21 cellular contexts compared by ENCODE assay signal in genomic region chr7:121397832-121398231, GRCh38. TPM values are rescaled to one million over a fixed set of nuclear protein-coding genes. Genes with fewer than 3 reads are reported as not detected.
A peak's percentile ranks its signal among the peaks of the same experiment; 100 is the strongest.
DNase-seq lines count a peak whose midpoint lies in the region; ATAC-seq, FAIRE-seq and TF ChIP-seq lines count a peak whose summit lies in the region.
"Had no signal": no experiment of that assay in that cellular context is flagged by ENCODE, and none has a peak within 500 bp of the region (broad histone marks: within the 10 kb centered on the region; RNA-seq: fewer than 3 reads in every experiment).

No MANE protein-coding gene starts in this region.

- intact Hi-C loops in K562 (cut with micrococcal nuclease), result loop anchor here (5.0 to 10.0 kb wide), 2 partner anchors 413 to 446 kb away; partner anchors contain the start of genes CPED1 and ING3
- intact Hi-C loops in transverse colon (cut with DNase I; ENCODE audit: low total_unique reads), result no loop called here

- TF ChIP-seq RAD21 in K562 (CRISPR knock-in tag; conservative IDR thresholded peaks at IDR 0.05 in 1 of 2, IDR thresholded peaks at IDR 0.05 in 1 of 2), result no peak

- POLR2A ChIA-PET in K562 (lab: Yijun Ruan, JAX), result interaction anchor here (0.7 to 1.3 kb wide), 3 partner anchors 10 to 1891 kb away, joined by 3 read pairs; no protein-coding TSS in a partner anchor

- H3K9me1 ChIP-seq in K562 (ENCODE audit: control insufficient read depth, insufficient read depth, low read length), result no peaks in the 10 kb centered on the region

- no peak for TF ChIP-seq EP300 in K562 (IDR thresholded peaks at IDR 0.05; ENCODE audit: low read length)
- TF ChIP-seq EP300 in transverse colon (IDR thresholded peaks at IDR 0.05; ENCODE audit: low read depth), result no peak

- TF ChIP-seq CTCF in LNCaP clone FGC (IDR thresholded peaks at IDR 0.05; ENCODE audit: control insufficient read depth, extremely low read depth, insufficient read depth), result no peak
- TF ChIP-seq CTCF in K562 (IDR thresholded peaks at IDR 0.05 in 2 of 3, conservative IDR thresholded peaks at IDR 0.05 in 1 of 3; ENCODE audit: insufficient read depth in 2 of 3, low read depth in 1 of 3, low read length in 3 of 3), result no peak
- no peak for TF ChIP-seq CTCF in transverse colon (IDR thresholded peaks at IDR 0.05)

- CTCF ChIA-PET in K562 (lab: Yijun Ruan, JAX; ENCODE audit: low intra/inter-chr PET ratio), result no interaction called here

- H4K20me1 ChIP-seq in K562 (replicated peaks; ENCODE audit: control insufficient read depth, insufficient read depth, low read length), result no peaks in the 10 kb centered on the region

- H3K4me3 ChIP-seq in LNCaP clone FGC (ENCODE audit: low read depth, low read length), result no peak overlapping the region
- H3K4me3 ChIP-seq in K562, result no peak overlapping the region
- no peak overlapping the region for H3K4me3 ChIP-seq in transverse colon
- H3K4me3 ChIP-seq in H7 (ENCODE audit: insufficient read depth, low read depth, low read length), result no peak overlapping the region
- H3K4me3 ChIP-seq: ascending aorta, lower lobe of right lung, upper lobe of left lung had no signal

- H3K4me2 ChIP-seq in K562 (ENCODE audit: insufficient read depth, low read length), result no peak overlapping the region

- FAIRE-seq in K562 (lab: Jason Lieb, UNC), result no peak

- H3K79me2 ChIP-seq in K562 (ENCODE audit: control insufficient read depth, insufficient read depth, low read length), result peaks cover 30% of the 10 kb centered on the region

- H3K36me3 ChIP-seq in K562 (ENCODE audit: control insufficient read depth, insufficient read depth, low read length) (peaks cover 3% of the 10 kb centered on the region; the same call in 1 of the 3 replicates), transverse colon (peaks cover 0 to 8% (median 0%) of the 10 kb centered on the region in 4 donors), H7 (replicated peaks; ENCODE audit: control insufficient read depth, insufficient read depth, low read length) (no peaks in the 10 kb centered on the region; the same call in 1 of the 2 replicates)
- H3K36me3 ChIP-seq: ascending aorta, lower lobe of right lung, upper lobe of left lung had no signal

- DNase-seq in LNCaP clone FGC (ENCODE audit: low read depth) (peak; percentile 7), K562 (ENCODE audit: extremely low read depth in 1 of 4, low spot score in 3 of 4) (no peak), left kidney (ENCODE audit: low read depth, low spot score) (peak; percentile 29), transverse colon (no peak), H7 (no peak), superior temporal gyrus (ENCODE audit: extremely low spot score) (no peak)
- no peak for DNase-seq in effector CD4-positive, alpha-beta T cell
- DNase-seq: activated CD4-positive, alpha-beta T cell treated with anti-CD3 and anti-CD28 coated beads for 1 hour; activated CD8-positive, alpha-beta memory T cell treated with anti-CD3 and anti-CD28 coated beads for 24 hours; activated naive CD4-positive, alpha-beta T cell treated with anti-CD3 and anti-CD28 coated beads, Interleukin-2, amount 50 U/mL, for 16 hours; activated T-cell treated with anti-CD3 and anti-CD28 coated beads, Interleukin-2, amount 50 U/mL, for 72 hours; cerebellar nuclear complex; effector memory CD8-positive, alpha-beta T cell; H9; lower lobe of right lung; NCI-H1092 treated with DMSO at 0.1 percent for 48 hours; NCI-H446 treated with DMSO at 0.1 percent for 48 hours; stimulated activated CD4-positive, alpha-beta T cell treated with anti-CD3 and anti-CD28 coated beads, Interleukin-1b, Interleukin-23, amount 100 ng/mL, for 48 hours; stimulated activated naive CD8-positive, alpha-beta T cell treated with anti-CD3 and anti-CD28 coated beads, Interleukin-15, Interleukin-2, amounts not matched to agents 100 U/mL and 50 U/mL, for 24 hours; upper lobe of left lung had no signal

- H3K27me3 ChIP-seq in K562 (ENCODE audit: control insufficient read depth in 2 of 2, insufficient read depth in 2 of 2, low read length in 2 of 2), result no peaks in the 10 kb centered on the region
- no peaks in the 10 kb centered on the region for H3K27me3 ChIP-seq in transverse colon
- H3K27me3 ChIP-seq in H7 (ENCODE audit: control insufficient read depth, insufficient read depth, low read length), result no peaks in the 10 kb centered on the region
- H3K27me3 ChIP-seq: ascending aorta, upper lobe of left lung had no signal

- H3K9me3 ChIP-seq in K562 (replicated peaks; ENCODE audit: control insufficient read depth, insufficient read depth, low read depth, low read length) (no peaks in the 10 kb centered on the region), transverse colon (no peaks in the 10 kb centered on the region)
- H3K9me3 ChIP-seq: ascending aorta, lower lobe of right lung, upper lobe of left lung had no signal

- TF ChIP-seq POLR2A in K562 (conservative IDR thresholded peaks at IDR 0.05), result no peak
- no peak for TF ChIP-seq POLR2A in transverse colon (IDR thresholded peaks at IDR 0.05)

- BruUV-seq in K562 (replicated peaks; lab: Mats Ljungman, UMichigan), result no TSS peak

- no peak overlapping the region for H3K27ac ChIP-seq in K562 (ENCODE audit: extremely low read depth, low read depth, low read length)
- H3K27ac ChIP-seq in transverse colon, result peak overlapping the region in 3 of 4 donors; percentile 89 to 96 (median 94)
- H3K27ac ChIP-seq: ascending aorta, lower lobe of right lung had no signal

- peak overlapping the region; percentile 6; the same call in 1 of the 2 replicates for H2AFZ ChIP-seq in K562 (ENCODE audit: low read depth, low read length)

- in situ Hi-C loops in K562 (cut with MboI) (no loop called here), transverse colon (cut with MboI; ENCODE audit: low pct_ligation_motif_present in 1 of 4, low pct_unique_long_range_greater_than_20kb in 1 of 4, low sequenced_read_pairs in 3 of 4) (no loop called here)

- 60% methylated on average over 2 of the region's 2 CpGs for WGBS in K562 (ENCODE audit: insufficient coverage, low coverage, missing lambda C conversion rate)
- 47 to 57% methylated on average over 2 of the region's 2 CpGs for WGBS in transverse colon (ENCODE audit: low coverage in 1 of 2), 2 donors

- H3K4me1 ChIP-seq in K562 (replicated peaks in 1 of 2; ENCODE audit: control insufficient read depth in 2 of 2, insufficient read depth in 2 of 2, low read length in 2 of 2), result peaks cover 5 to 10% of the 10 kb centered on the region in 2 experiments; a peak in 3 of 5 replicates
- peaks cover 0 to 39% (median 20%) of the 10 kb centered on the region in 4 donors for H3K4me1 ChIP-seq in transverse colon
- H3K4me1 ChIP-seq: ascending aorta had no signal

- ATAC-seq in K562, result no peak
- ATAC-seq: activated T-cell treated with anti-CD3 and anti-CD28 coated beads, Interleukin-2, amount 50 U/mL, for 72 hours; effector memory CD8-positive, alpha-beta T cell; lower lobe of right lung; stimulated activated naive CD8-positive, alpha-beta T cell treated with anti-CD3 and anti-CD28 coated beads, Interleukin-15, Interleukin-2, amounts not matched to agents 100 U/mL and 50 U/mL, for 24 hours had no signal

- H3K9ac ChIP-seq in K562 (ENCODE audit: insufficient read depth in 1 of 2, low read depth in 2 of 2, low read length in 2 of 2), result no peak overlapping the region

TF ChIP-seq in K562, 482 proteins besides CTCF, POLR2A, EP300 and RAD21:
- no peak for TF ChIP-seq MAFK (IDR thresholded peaks at IDR 0.05; ENCODE audit: low read length)
- TF ChIP-seq GTF2F1 (IDR thresholded peaks at IDR 0.05; ENCODE audit: low read depth, low read length), result no peak
- no peak for TF ChIP-seq MCM5 (IDR thresholded peaks at IDR 0.05; ENCODE audit: low read depth)
- TF ChIP-seq ZC3H11A (IDR thresholded peaks at IDR 0.05; ENCODE audit: low read depth, low read length), result no peak

RNA-seq across cellular contexts. Expression of gene FAM3C, which starts 1.7 kb away (rescaled TPM):
- total RNA-seq in K562 (2011; cell fraction: chromatin; rRNA removed; ENCODE audit: low replicate concordance), result 26.3 and 87.3 TPM in 2 replicates
- 13.7 and 17.5 TPM in 2 replicates for total RNA-seq in K562 (2011; cell fraction: nucleolus; rRNA removed)
- total RNA-seq in K562 (2011; cell fraction: nucleoplasm; rRNA removed), result 43.6 and 70.5 TPM in 2 replicates
- total RNA-seq in K562 (2014; rRNA removed), result 24.7 and 36.2 TPM in 2 replicates
- total RNA-seq in K562 (2014; rRNA removed; fragmentation: Illumina TruSeq; extraction: Trizol), result 30.0 and 34.6 TPM in 2 replicates
- total RNA-seq in K562 (2015; rRNA removed; fragmentation: Illumina TruSeq; extraction: Trizol), result 26.9 and 27.2 TPM in 2 replicates
- total RNA-seq in K562 (2021), result 30.2 and 30.7 TPM in 2 replicates
- polyA plus RNA-seq in K562 (2011; rRNA removed), result 21.2 and 37.2 TPM in 2 replicates
- polyA plus RNA-seq in K562 (2011; cell fraction: cytosol; rRNA removed), result 3.3 and 9.0 TPM in 2 replicates
- 15.5 and 18.9 TPM in 2 replicates for polyA plus RNA-seq in K562 (2011; cell fraction: nucleus; rRNA removed)
- 33.9 and 36.5 TPM in 2 replicates for polyA plus RNA-seq in K562 (2012)
- 33.5 and 40.5 TPM in 2 replicates for polyA plus RNA-seq in K562 (2014; fragmentation: Illumina TruSeq; extraction: Trizol)
- 10 to 100 TPM; 10.6 to 13.1 TPM for polyA plus RNA-seq in K562 (2014; fragmentation: Nextera tagmentation; extraction: Ambion mirVana)
- polyA plus RNA-seq in K562 (2014; rRNA removed), result 36.7 and 42.6 TPM in 2 replicates
- 25.7 and 29.3 TPM in 2 replicates for polyA minus RNA-seq in K562 (2011; rRNA and poly(A)+ RNA removed)
- 5.5 and 7.5 TPM in 2 replicates for polyA minus RNA-seq in K562 (2011; cell fraction: cytosol; rRNA and poly(A)+ RNA removed)
- 38.0 and 55.6 TPM in 2 replicates for polyA minus RNA-seq in K562 (2011; cell fraction: nucleus; rRNA and poly(A)+ RNA removed)
- total RNA-seq in transverse colon, result 10 to 100 TPM in 3 of 4 donors, 1 to 10 TPM in 1; 9.0 to 48.9 (median 33.6) TPM
- 30.3 and 34.9 TPM in 2 replicates for total RNA-seq in H7 (2014; rRNA removed; shearing (Covaris generic))

Comparison
In these comparisons a context has a peak if more than half of its experiments do, and no peak if none do; other contexts are left out.
1. DNase-seq: peak in LNCaP clone FGC (single experiment) and left kidney (single experiment); none in K562 (0 of 4), transverse colon (single experiment), effector CD4-positive, alpha-beta T cell (single experiment), H7 (single experiment) and superior temporal gyrus (single experiment).